19 cellular contexts compared by ENCODE assay signal in genomic region chr6:128538763-128539162, GRCh38. TPM values are rescaled to one million over a fixed set of nuclear protein-coding genes. Genes with fewer than 3 reads are reported as not detected.
DNase-seq lines count a peak whose midpoint lies in the region; ATAC-seq and TF ChIP-seq lines count a peak whose summit lies in the region.
"Had no signal": no experiment of that assay in that cellular context is flagged by ENCODE, and none has a peak within 500 bp of the region (broad histone marks: within the 10 kb centered on the region; RNA-seq: fewer than 3 reads in every experiment).

No MANE protein-coding gene starts in this region.

- H3K9me3 ChIP-seq in SJSA1 (replicated peaks): no peaks in the 10 kb centered on the region
- H3K9me3 ChIP-seq in naive thymus-derived CD4-positive, alpha-beta T cell (ENCODE audit: control insufficient read depth in 2 of 3, low read length in 3 of 3): no peaks in the 10 kb centered on the region
- H3K9me3 ChIP-seq: BE2C had no signal

- H3K27me3 ChIP-seq in SJSA1 (replicated peaks): no peaks in the 10 kb centered on the region
- H3K27me3 ChIP-seq in naive thymus-derived CD4-positive, alpha-beta T cell (ENCODE audit: control insufficient read depth in 2 of 2, insufficient read depth in 2 of 2, low read length in 2 of 2): no peaks in the 10 kb centered on the region
- H3K27me3 ChIP-seq: BE2C had no signal

- H3K4me3 Mint-ChIP-seq in naive thymus-derived CD4-positive, alpha-beta T cell: no peak overlapping the region
- H3K4me3 Mint-ChIP-seq: CD4-positive, alpha-beta T cell; H9 had no signal

- H3K36me3 Mint-ChIP-seq in naive thymus-derived CD4-positive, alpha-beta T cell: no peaks in the 10 kb centered on the region

- no peak overlapping the region for H3K4me3 ChIP-seq in SJSA1
- no peak overlapping the region for H3K4me3 ChIP-seq in naive thymus-derived CD4-positive, alpha-beta T cell (ENCODE audit: low read length)
- H3K4me3 ChIP-seq: K562 had no signal

- intact Hi-C loops in naive thymus-derived CD4-positive, alpha-beta T cell (cut with micrococcal nuclease): no loop called here

- CTCF ChIA-PET in naive thymus-derived CD4-positive, alpha-beta T cell (lab: Charles Lee): no interaction called here
- CTCF ChIA-PET in HEK293T (lab: Yijun Ruan, JAX): no interaction called here

- no peak overlapping the region for H3K27ac Mint-ChIP-seq in naive thymus-derived CD4-positive, alpha-beta T cell
- H3K27ac Mint-ChIP-seq: CD4-positive, alpha-beta T cell; H9 had no signal

- POLR2A ChIA-PET in naive thymus-derived CD4-positive, alpha-beta T cell (lab: Charles Lee): no interaction called here
- POLR2A ChIA-PET in HEK293T (lab: Yijun Ruan, JAX): no interaction called here

- H3K27ac ChIP-seq in SJSA1: 0 out of 2 replicates have a peak overlapping the region, but pooled peaks have one; percentile 18
- H3K27ac ChIP-seq in naive thymus-derived CD4-positive, alpha-beta T cell (ENCODE audit: low read depth, low read length): no peak overlapping the region

- H3K9me3 Mint-ChIP-seq in naive thymus-derived CD4-positive, alpha-beta T cell: peaks cover 0 to 3% (median 0%) of the 10 kb centered on the region in 11 donors
- H3K9me3 Mint-ChIP-seq: CD4-positive, alpha-beta T cell; H9 had no signal

- ATAC-seq in naive thymus-derived CD4-positive, alpha-beta T cell: no peak
- ATAC-seq: K562 had no signal

- DNase-seq in AG20443 (ENCODE audit: low spot score): peak; percentile 11
- DNase-seq in HCEC 1CT: peak; percentile 86
- peak in 1 of 2 experiments; percentile 51 for DNase-seq in SJSA1 (ENCODE audit: low read depth in 1 of 2, low spot score in 2 of 2)
- DNase-seq in iris pigment epithelial cell (ENCODE audit: low read depth): peak; percentile 23
- no peak for DNase-seq in cerebellar nuclear complex (lab: John Stamatoyannopoulos, UW)
- no peak for DNase-seq in HUDEP-2 (lab: John Stamatoyannopoulos, UW; ENCODE audit: unreplicated experiment in 76 of 76)
- no peak for DNase-seq in naive thymus-derived CD4-positive, alpha-beta T cell
- no peak for DNase-seq in HEK293T (ENCODE audit: extremely low spot score)
- DNase-seq: BE2C; CD4-positive, alpha-beta T cell; DMS153; H9; MV-4-11; NCI-H187; NCI-H2227 treated with DMSO at 0.1 percent for 48 hours; NCI-H524; RPMI8226; SIG-M5 had no signal

- peaks cover 0 to 4% (median 0%) of the 10 kb centered on the region in 7 donors for H3K4me1 Mint-ChIP-seq in naive thymus-derived CD4-positive, alpha-beta T cell
- H3K4me1 Mint-ChIP-seq: H9 had no signal

- no peaks in the 10 kb centered on the region for H3K36me3 ChIP-seq in SJSA1
- H3K36me3 ChIP-seq in naive thymus-derived CD4-positive, alpha-beta T cell (ENCODE audit: control insufficient read depth in 2 of 3, insufficient read depth in 3 of 3, low read length in 3 of 3): no peaks in the 10 kb centered on the region
- H3K36me3 ChIP-seq: BE2C had no signal

- H3K4me1 ChIP-seq in SJSA1 (replicated peaks): peaks cover 16% of the 10 kb centered on the region
- no peaks in the 10 kb centered on the region for H3K4me1 ChIP-seq in naive thymus-derived CD4-positive, alpha-beta T cell (ENCODE audit: control insufficient read depth in 2 of 2, insufficient read depth in 2 of 2, low read length in 2 of 2)
- H3K4me1 ChIP-seq: BE2C had no signal

- peaks cover 11 to 31% (median 26%) of the 10 kb centered on the region in 5 donors for H3K27me3 Mint-ChIP-seq in naive thymus-derived CD4-positive, alpha-beta T cell

TF ChIP-seq in HEK293T, 16 proteins besides CTCF, POLR2A, EP300 and RAD21:
- TF ChIP-seq FOXA1 (IDR thresholded peaks at IDR 0.05) (no peak), L3MBTL2 (conservative IDR thresholded peaks at IDR 0.05) (no peak), NFRKB (IDR thresholded peaks at IDR 0.05) (no peak), ZNF384 (IDR thresholded peaks at IDR 0.05) (no peak), HDGF (IDR thresholded peaks at IDR 0.05; ENCODE audit: borderline replicate concordance) (no peak), SUZ12 (IDR thresholded peaks at IDR 0.05) (no peak), BHLHE40 (IDR thresholded peaks at IDR 0.05; ENCODE audit: borderline replicate concordance) (no peak), FOXM1 (IDR thresholded peaks at IDR 0.05; ENCODE audit: borderline replicate concordance) (no peak), LEF1 (IDR thresholded peaks at IDR 0.05; ENCODE audit: borderline replicate concordance) (no peak), SP1 (IDR thresholded peaks at IDR 0.05) (no peak), ELF4 (IDR thresholded peaks at IDR 0.05) (no peak), CTBP1 (IDR thresholded peaks at IDR 0.05; ENCODE audit: borderline replicate concordance) (no peak), ARNT (IDR thresholded peaks at IDR 0.05) (no peak), FOXK2 (IDR thresholded peaks at IDR 0.05) (no peak)
- TF ChIP-seq, protein P1, sequence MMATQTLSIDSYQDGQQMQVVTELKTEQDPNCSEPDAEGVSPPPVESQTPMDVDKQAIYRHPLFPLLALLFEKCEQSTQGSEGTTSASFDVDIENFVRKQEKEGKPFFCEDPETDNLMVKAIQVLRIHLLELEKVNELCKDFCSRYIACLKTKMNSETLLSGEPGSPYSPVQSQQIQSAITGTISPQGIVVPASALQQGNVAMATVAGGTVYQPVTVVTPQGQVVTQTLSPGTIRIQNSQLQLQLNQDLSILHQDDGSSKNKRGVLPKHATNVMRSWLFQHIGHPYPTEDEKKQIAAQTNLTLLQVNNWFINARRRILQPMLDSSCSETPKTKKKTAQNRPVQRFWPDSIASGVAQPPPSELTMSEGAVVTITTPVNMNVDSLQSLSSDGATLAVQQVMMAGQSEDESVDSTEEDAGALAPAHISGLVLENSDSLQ (IDR thresholded peaks at IDR 0.05): no peak

RNA-seq across cellular contexts. Expression of gene PTPRK, which starts 18.4 kb away (rescaled TPM):
- total RNA-seq in SJSA1 (2014; rRNA removed; shearing (Covaris generic)): 24.5 and 31.9 TPM in 2 replicates
- 1 to 10 TPM; 1.6 to 6.5 (median 3.9) TPM for total RNA-seq in naive thymus-derived CD4-positive, alpha-beta T cell
- polyA plus RNA-seq in naive thymus-derived CD4-positive, alpha-beta T cell: 1 to 10 TPM; 1.3 to 2.3 TPM
- polyA plus RNA-seq: K562 had no signal

Comparison
In these comparisons a context has a peak if more than half of its experiments do, and no peak if none do; other contexts are left out.
1. DNase-seq: peak in AG20443 (single experiment), HCEC 1CT (single experiment) and iris pigment epithelial cell (single experiment); none in cerebellar nuclear complex (0 of 2), HUDEP-2 (0 of 76), naive thymus-derived CD4-positive, alpha-beta T cell (0 of 9) and HEK293T (single experiment).